Comparison of ENCODE assay signal across 8 cellular contexts in genomic region chr10:46106410-46107255, GRCh38.
DNase-seq lines count a peak whose midpoint lies in the region; ATAC-seq and TF ChIP-seq lines count a peak whose summit lies in the region.

No MANE protein-coding gene starts in this region.

- no peaks in the 10 kb centered on the region for H3K9me3 ChIP-seq in SK-N-MC (ENCODE audit: low read depth, low read length)
- no peaks in the 10 kb centered on the region for H3K9me3 ChIP-seq in iPS DF 6.9 (ENCODE audit: control insufficient read depth, insufficient read depth, low read length)

- H3K36me3 ChIP-seq in SK-N-MC (ENCODE audit: insufficient read depth, low read length): no peaks in the 10 kb centered on the region
- H3K36me3 ChIP-seq in brain microvascular endothelial cell (replicated peaks): no peaks in the 10 kb centered on the region
- no peaks in the 10 kb centered on the region for H3K36me3 ChIP-seq in iPS DF 6.9 (ENCODE audit: control insufficient read depth, insufficient read depth, low read length)

- H3K27ac ChIP-seq in SK-N-MC (no peak overlapping the region), brain microvascular endothelial cell (no peak overlapping the region), iPS DF 6.9 (ENCODE audit: low read length) (no peak overlapping the region)

- no peak overlapping the region for H3K9ac ChIP-seq in SK-N-MC (ENCODE audit: insufficient read length)

- DNase-seq in DMS153 (lab: John Stamatoyannopoulos, UW) (peak; percentile 25), HT1080 (ENCODE audit: low read depth) (peak; percentile 58), SK-N-MC (ENCODE audit: low read depth, low spot score) (no peak), brain microvascular endothelial cell (peak; percentile 6), iPS DF 6.9 (ENCODE audit: low read depth, low spot score) (peak; percentile 31), retina (peak; percentile 94), RKO (ENCODE audit: low spot score) (no peak)

- H3K27me3 ChIP-seq in brain microvascular endothelial cell (replicated peaks) (peaks cover 9% of the 10 kb centered on the region), iPS DF 6.9 (ENCODE audit: control insufficient read depth, insufficient read depth, low read length) (peaks cover 8% of the 10 kb centered on the region)

- H3K4me1 ChIP-seq in iPS DF 6.9 (ENCODE audit: control insufficient read depth, insufficient read depth, low read length): peaks cover 2% of the 10 kb centered on the region; the same call in 1 of the 2 replicates

- peak; percentile 95 for ATAC-seq in GM21390 (IDR thresholded peaks at IDR 0.05; ENCODE audit: unreplicated experiment)

- WGBS in iPS DF 6.9 (ENCODE audit: insufficient coverage, insufficient read length): no CpG with 5 or more reads among the region's 55 CpGs

- in situ Hi-C loops in brain microvascular endothelial cell (cut with HindIII; ENCODE audit: low pct_ligation_motif_present, low sequenced_read_pairs): no loop called here

- TF ChIP-seq CTCF in brain microvascular endothelial cell (IDR thresholded peaks at IDR 0.05; ENCODE audit: low read depth, low read length, missing control alignments): no peak

- H3K4me3 ChIP-seq in SK-N-MC (peak overlapping the region; percentile 64), brain microvascular endothelial cell (ENCODE audit: low read depth, low read length) (peak overlapping the region; percentile 50), iPS DF 6.9 (ENCODE audit: low read length) (peak overlapping the region; percentile 68)

Comparison
In these comparisons a context has a peak if more than half of its experiments do, and no peak if none do; other contexts are left out.
1. DNase-seq: peak in DMS153 (single experiment), HT1080 (single experiment), brain microvascular endothelial cell (single experiment), iPS DF 6.9 (single experiment) and retina (single experiment); none in SK-N-MC (single experiment) and RKO (single experiment).
2. Peak in every context shown above with its lines, with median percentiles within 50 percentile points of each other: H3K4me3 ChIP-seq.